1 cellular context compared by ENCODE assay signal in genomic region chr6:53532061-53532797, GRCh38.
TF ChIP-seq lines count a peak whose summit lies in the region.

No MANE protein-coding gene starts in this region.

TF ChIP-seq in K562, 482 proteins besides CTCF, POLR2A, EP300 and RAD21 (continued from another document and continues in another):
- TF ChIP-seq CHD7 (IDR thresholded peaks at IDR 0.05; ENCODE audit: low read depth, low read length) (no peak), NFRKB (IDR thresholded peaks at IDR 0.05; ENCODE audit: low read depth) (no peak), RBM34 (IDR thresholded peaks at IDR 0.05; ENCODE audit: borderline replicate concordance, insufficient read depth, low read length) (no peak), POLR2G (IDR thresholded peaks at IDR 0.05; ENCODE audit: low read depth, low read length) (no peak), HDAC8 (tag; IDR thresholded peaks at IDR 0.05) (no peak), EZH2 (IDR thresholded peaks at IDR 0.05; ENCODE audit: borderline replicate concordance, low read depth, low read length) (no peak), ARHGAP35 (IDR thresholded peaks at IDR 0.05; ENCODE audit: partially characterized antibody) (no peak), EGR1 (conservative IDR thresholded peaks at IDR 0.05) (no peak), TEAD1 (CRISPR knock-in tag; IDR thresholded peaks at IDR 0.05) (no peak), CREM (IDR thresholded peaks at IDR 0.05; ENCODE audit: low read depth) (no peak), GATA2 (CRISPR knock-in tag; IDR thresholded peaks at IDR 0.05) (no peak), ZNF764 (CRISPR knock-in tag; IDR thresholded peaks at IDR 0.05; ENCODE audit: low read depth) (no peak), CUX1 (CRISPR knock-in tag; IDR thresholded peaks at IDR 0.05) (no peak), DNMT1 (IDR thresholded peaks at IDR 0.05) (no peak), TFAP4 (CRISPR knock-in tag; IDR thresholded peaks at IDR 0.05; ENCODE audit: borderline replicate concordance) (no peak), NFXL1 (CRISPR knock-in tag; IDR thresholded peaks at IDR 0.05) (no peak), CHAMP1 (IDR thresholded peaks at IDR 0.05) (no peak), STAT5A (IDR thresholded peaks at IDR 0.05; ENCODE audit: borderline replicate concordance, low read length) (peak; percentile 87), SREBF1 (IDR thresholded peaks at IDR 0.05; ENCODE audit: borderline replicate concordance, low read depth, low read length) (no peak), ID3 (CRISPR knock-in tag; IDR thresholded peaks at IDR 0.05) (no peak), ID3 (tag; IDR thresholded peaks at IDR 0.05) (0 out of 2 replicates have a peak, but pooled peaks have one; percentile 51), ZNF41 (CRISPR knock-in tag; conservative IDR thresholded peaks at IDR 0.05) (no peak), ZEB2 (IDR thresholded peaks at IDR 0.05) (no peak), HES1 (IDR thresholded peaks at IDR 0.05; ENCODE audit: low read depth) (no peak), HDAC1 (IDR thresholded peaks at IDR 0.05) (peak; percentile 27 to 88; a peak in 3 of 4 replicates), TEAD2 (tag; IDR thresholded peaks at IDR 0.05) (no peak), KLF16 (IDR thresholded peaks at IDR 0.05) (no peak), BRD4 (IDR thresholded peaks at IDR 0.05) (no peak), MAFF (IDR thresholded peaks at IDR 0.05; ENCODE audit: low read length) (peak; percentile 58; the same call in 1 of the 2 replicates), CBX3 (IDR thresholded peaks at IDR 0.05; ENCODE audit: borderline replicate concordance in 1 of 2, low read length in 2 of 2) (no peak), MAFG (tag; conservative IDR thresholded peaks at IDR 0.05) (peak; percentile 80), PML (IDR thresholded peaks at IDR 0.05; ENCODE audit: low read length) (no peak), ZNF282 (CRISPR knock-in tag; IDR thresholded peaks at IDR 0.05) (no peak), AFF1 (IDR thresholded peaks at IDR 0.05; ENCODE audit: low read depth in 1 of 2, partially characterized antibody in 2 of 2) (no peak), SMAD4 (CRISPR knock-in tag; conservative IDR thresholded peaks at IDR 0.05) (0 out of 2 replicates have a peak, but pooled peaks have one; percentile 37)
